In genomic region chr4:168859888-168860694, GRCh38 we compare ENCODE assay signal across 10 cellular contexts.
A peak's percentile ranks its signal among the peaks of the same experiment; 100 is the strongest.
DNase-seq lines count a peak whose midpoint lies in the region; ATAC-seq, FAIRE-seq and TF ChIP-seq lines count a peak whose summit lies in the region.
"Had no signal": no experiment of that assay in that cellular context is flagged by ENCODE, and none has a peak within 500 bp of the region (broad histone marks: within the 10 kb centered on the region; RNA-seq: fewer than 3 reads in every experiment).

No MANE protein-coding gene starts in this region.

- RAD21 ChIA-PET in GM12878 (lab: Charles Lee; ENCODE audit: unreplicated experiment), result interaction anchor here (0.8 kb wide), 1 partner anchor 139 kb away, joined by 4 read pairs; no protein-coding TSS in a partner anchor

- H3K4me1 ChIP-seq in GM12878 (ENCODE audit: control insufficient read depth, insufficient read depth, low read length) (peaks cover 3% of the 10 kb centered on the region), spleen (peaks cover 0 to 35% (median 6%) of the 10 kb centered on the region in 6 donors), SJCRH30 (peaks cover 39% of the 10 kb centered on the region)

- no peak for TF ChIP-seq RAD21 in GM12878 (IDR thresholded peaks at IDR 0.05; ENCODE audit: insufficient read depth, low read depth, low read length)

- TF ChIP-seq POLR2A in GM12878 (IDR thresholded peaks at IDR 0.05; ENCODE audit: low read depth, low read length), result no peak
- no peak for TF ChIP-seq POLR2A in spleen (IDR thresholded peaks at IDR 0.05)

- H4K20me1 ChIP-seq in GM12878 (ENCODE audit: control insufficient read depth, insufficient read depth), result no peaks in the 10 kb centered on the region

- FAIRE-seq in GM12878 (lab: Jason Lieb, UNC), result peak; percentile 75

- H2AFZ ChIP-seq in GM12878 (ENCODE audit: control insufficient read depth, low read depth, low read length), result no peak overlapping the region

- in situ Hi-C loops in GM12878 (cut with MboI), result no loop called here

- SMC1A ChIA-PET in GM12878 (lab: Charles Lee; ENCODE audit: uncharacterized antibody, unreplicated experiment), result interaction anchor here (0.7 to 1.8 kb wide), 7 partner anchors 16 to 150 kb away, joined by 3 to 10 read pairs (median 3); no protein-coding TSS in a partner anchor

- intact Hi-C loops in GM12878 (cut with micrococcal nuclease; ENCODE audit: unreplicated experiment), result no loop called here
- intact Hi-C loops in spleen (cut with DNase I; ENCODE audit: low total_unique reads), result no loop called here

- H3K36me3 ChIP-seq in GM12878 (ENCODE audit: control insufficient read depth in 2 of 2, insufficient read depth in 2 of 2, low read length in 1 of 2) (no peaks in the 10 kb centered on the region), spleen (peaks cover 0 to 4% (median 0%) of the 10 kb centered on the region in 6 donors), SJCRH30 (peaks cover 34% of the 10 kb centered on the region)

- POLR2A ChIA-PET in GM12878 (lab: Charles Lee), result no interaction called here

- H3K27me3 ChIP-seq in GM12878 (replicated peaks in 1 of 2; ENCODE audit: control insufficient read depth in 2 of 2, insufficient read depth in 2 of 2, low read length in 1 of 2) (no peaks in the 10 kb centered on the region), spleen (replicated peaks in 1 of 7) (no peaks in the 10 kb centered on the region), SJCRH30 (no peaks in the 10 kb centered on the region)

- ATAC-seq in GM19372 (IDR thresholded peaks at IDR 0.05; ENCODE audit: low read depth, unreplicated experiment), result peak; percentile 84
- ATAC-seq in HG02973 (IDR thresholded peaks at IDR 0.05; ENCODE audit: unreplicated experiment), result peak; percentile 97
- ATAC-seq in GM12878, result peak; percentile 95

- H3K27ac ChIP-seq in GM12878 (ENCODE audit: control insufficient read depth, insufficient read depth) (no peak overlapping the region), spleen (peak overlapping the region in 5 of 8 donors; percentile 10 to 44 (median 28)), SJCRH30 (no peak overlapping the region; the same call in 1 of the 2 replicates)
- H3K27ac ChIP-seq: VCaP had no signal

- no peak overlapping the region for H3K4me2 ChIP-seq in GM12878 (ENCODE audit: control insufficient read depth, insufficient read depth)

- 8% methylated on average over 9 of the region's 9 CpGs for WGBS in GM12878 (ENCODE audit: insufficient coverage, insufficient replicate concordance, low lambda C conversion rate, missing lambda C conversion rate)
- 70 to 83% (median 75%) methylated on average over 9 of the region's 9 CpGs for WGBS in spleen, 5 donors

- H3K9me3 ChIP-seq in GM12878 (replicated peaks; ENCODE audit: control insufficient read depth, insufficient read depth, low read length) (no peaks in the 10 kb centered on the region; the same call in 2 of the 3 replicates), spleen (no peaks in the 10 kb centered on the region), SJCRH30 (replicated peaks) (no peaks in the 10 kb centered on the region)

- no TSS peak for BruUV-seq in GM12878 (replicated peaks; lab: Mats Ljungman, UMichigan)

- peak; percentile 38 to 80; a peak in 2 of 4 replicates for TF ChIP-seq EP300 in GM12878 (IDR thresholded peaks at IDR 0.05; ENCODE audit: borderline replicate concordance in 1 of 2, control insufficient read depth in 1 of 2, low read depth in 2 of 2, low read length in 2 of 2)

- H3K79me2 ChIP-seq in GM12878 (ENCODE audit: control insufficient read depth, insufficient read depth, low read length), result no peaks in the 10 kb centered on the region

- no peak overlapping the region for H3K4me3 ChIP-seq in GM12878
- no peak overlapping the region for H3K4me3 ChIP-seq in spleen
- no peak overlapping the region for H3K4me3 ChIP-seq in SJCRH30

- TF ChIP-seq CTCF in GM12878 (IDR thresholded peaks at IDR 0.05 in 2 of 3, conservative IDR thresholded peaks at IDR 0.05 in 1 of 3; ENCODE audit: control insufficient read depth in 2 of 3, extremely low read depth in 1 of 3, insufficient read depth in 1 of 3, low read depth in 3 of 3, low read length in 3 of 3) (no peak), spleen (IDR thresholded peaks at IDR 0.05 in 8 of 11, conservative IDR thresholded peaks at IDR 0.05 in 3 of 11) (no peak)

- CTCF ChIA-PET in GM12878 (lab: Yijun Ruan, JAX), result interaction anchor here (0.7 to 1.3 kb wide), 2 partner anchors 15 to 149 kb away, joined by 3 read pairs; no protein-coding TSS in a partner anchor

- DNase-seq in GM12878 (ENCODE audit: low read depth, low spot score) (peak; percentile 33), spleen (no peak), SJCRH30 (no peak), NCI-H510A (lab: John Stamatoyannopoulos, UW) (no peak)
- no peak for DNase-seq in stimulated activated CD4-positive, alpha-beta T cell treated with anti-CD3 and anti-CD28 coated beads, Interleukin-4, amount 100 ng/mL, for 1 hour
- DNase-seq in stimulated activated CD4-positive, alpha-beta T cell treated with anti-CD3 and anti-CD28 coated beads, Interleukin-1b, Interleukin-23, amount 100 ng/mL, for 48 hours, result no peak
- DNase-seq: foreskin melanocyte had no signal

- no peak overlapping the region for H3K9ac ChIP-seq in GM12878 (ENCODE audit: control insufficient read depth, insufficient read depth, low read length)

TF ChIP-seq in GM12878, 131 proteins besides CTCF, POLR2A, EP300 and RAD21 (continues in another document):
- TF ChIP-seq TBL1XR1 (IDR thresholded peaks at IDR 0.05; ENCODE audit: low read depth, low read length) (0 out of 2 replicates have a peak, but pooled peaks have one; percentile 48), CREM (IDR thresholded peaks at IDR 0.05; ENCODE audit: low read depth) (peak; percentile 55), FOXM1 (IDR thresholded peaks at IDR 0.05; ENCODE audit: low read depth, low read length) (peak; percentile 72; the same call in 1 of the 2 replicates), GABPA (IDR thresholded peaks at IDR 0.05; ENCODE audit: low read depth) (peak; percentile 61; the same call in 1 of the 2 replicates), ZBED1 (IDR thresholded peaks at IDR 0.05; ENCODE audit: borderline replicate concordance) (no peak; the same call in 1 of the 2 replicates), PML (IDR thresholded peaks at IDR 0.05; ENCODE audit: low read length) (peak; percentile 68; the same call in 1 of the 2 replicates), E4F1 (IDR thresholded peaks at IDR 0.05; ENCODE audit: borderline replicate concordance, partially characterized antibody) (no peak), ZBTB40 (IDR thresholded peaks at IDR 0.05; ENCODE audit: borderline replicate concordance) (no peak), SRF (IDR thresholded peaks at IDR 0.05; ENCODE audit: low read depth in 2 of 2, low read length in 2 of 2) (peak in 1 of 2 experiments; percentile 51; a peak in 1 of 4 replicates)

Comparison
In these comparisons a context has a peak if more than half of its experiments do, and no peak if none do; other contexts are left out.
1. H3K27ac ChIP-seq: peak in spleen (5 of 8); none in GM12878 (single experiment) and SJCRH30 (single experiment).
2. Peak in every context shown above with its lines, with median percentiles within 50 percentile points of each other: ATAC-seq.